19 cellular contexts compared by ENCODE assay signal in the genomic region with DNA sequence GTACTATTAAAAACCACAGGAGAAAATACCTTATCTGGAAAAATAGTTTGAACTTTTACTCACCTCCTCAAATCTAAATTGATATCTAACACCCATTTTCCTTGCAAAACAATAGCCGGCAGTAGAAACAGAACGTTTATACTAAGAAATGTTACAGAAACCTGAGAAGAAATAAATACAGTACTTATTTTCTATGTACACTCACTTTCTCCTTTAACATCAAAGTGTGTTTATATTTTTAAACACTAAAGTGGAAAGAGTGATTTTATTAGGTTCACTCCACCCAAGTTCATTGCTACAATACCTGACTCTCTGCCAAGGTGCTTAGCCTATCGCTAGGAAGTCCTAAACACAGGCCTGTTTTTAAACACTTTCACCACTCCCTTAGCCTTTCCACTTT.
A peak's percentile ranks its signal among the peaks of the same experiment; 100 is the strongest.
DNase-seq lines count a peak whose midpoint lies in the region; ATAC-seq, FAIRE-seq and TF ChIP-seq lines count a peak whose summit lies in the region.
"Had no signal": no experiment of that assay in that cellular context is flagged by ENCODE, and none has a peak within 500 bp of the region (broad histone marks: within the 10 kb centered on the region; RNA-seq: fewer than 3 reads in every experiment).

No MANE protein-coding gene starts in this region.

- peaks cover 18 to 34% of the 10 kb centered on the region in 2 donors for H3K27me3 Mint-ChIP-seq in T-cell

- H3K4me1 ChIP-seq in colonic mucosa (no peaks in the 10 kb centered on the region), small intestine (ENCODE audit: control insufficient read depth in 2 of 2, insufficient read depth in 1 of 2, low read depth in 1 of 2, low read length in 1 of 2) (peaks cover 0 to 3% of the 10 kb centered on the region in 2 donors)

- H3K9me3 ChIP-seq in colonic mucosa (no peaks in the 10 kb centered on the region), small intestine (ENCODE audit: control insufficient read depth, low read depth) (no peaks in the 10 kb centered on the region)

- H3K36me3 Mint-ChIP-seq in T-cell: no peaks in the 10 kb centered on the region
- H3K36me3 Mint-ChIP-seq: CD4-positive, alpha-beta memory T cell had no signal

- CTCF ChIA-PET in T-cell (lab: Charles Lee) (no interaction called here), HEK293T (lab: Yijun Ruan, JAX) (interaction anchor here (1.4 kb wide), 1 partner anchor 16 kb away, joined by 5 read pairs; no protein-coding TSS in a partner anchor)

- H3K4me3 ChIP-seq in colonic mucosa (no peak overlapping the region), small intestine (ENCODE audit: low read depth in 1 of 2, low read length in 2 of 2) (no peak overlapping the region)
- H3K4me3 ChIP-seq: SK-N-MC had no signal

- no peak overlapping the region for H3K9ac ChIP-seq in colonic mucosa (ENCODE audit: low read depth in 2 of 2, low read length in 2 of 2)

- no peak overlapping the region for H3K27ac Mint-ChIP-seq in T-cell
- H3K27ac Mint-ChIP-seq: B cell; CD4-positive, alpha-beta memory T cell; HFFc6 had no signal

- H3K27ac ChIP-seq in colonic mucosa (no peak overlapping the region), small intestine (ENCODE audit: low read depth in 1 of 2, low read length in 1 of 2) (no peak overlapping the region)
- H3K27ac ChIP-seq: SK-N-MC had no signal

- H3K27me3 ChIP-seq in colonic mucosa (no peaks in the 10 kb centered on the region), small intestine (ENCODE audit: control insufficient read depth in 2 of 2, insufficient read depth in 2 of 2, low read length in 2 of 2) (no peaks in the 10 kb centered on the region)

- H3K9me3 Mint-ChIP-seq in T-cell: peaks cover 9 to 16% (median 11%) of the 10 kb centered on the region in 3 donors

- H3K4me3 Mint-ChIP-seq in T-cell: no peak overlapping the region
- H3K4me3 Mint-ChIP-seq: B cell; CD4-positive, alpha-beta memory T cell; HFFc6 had no signal

- 17 to 55% (median 36%) methylated on average over 3 of the region's 3 CpGs for WGBS in small intestine, 3 donors

- peak; percentile 36 for DNase-seq in LoVo (ENCODE audit: low spot score)
- DNase-seq in colonic mucosa: peak; percentile 53
- DNase-seq in iris pigment epithelial cell (ENCODE audit: low read depth): peak; percentile 45
- peak; percentile 31 for DNase-seq in small intestine
- no peak for DNase-seq in T-cell
- DNase-seq in NCI-H2196 (lab: John Stamatoyannopoulos, UW; ENCODE audit: unreplicated experiment): no peak
- no peak for DNase-seq in HEK293T (ENCODE audit: extremely low spot score)
- no peak for DNase-seq in MV-4-11 (lab: John Stamatoyannopoulos, UW)
- DNase-seq: CD4-positive, alpha-beta memory T cell; DMS79; GOT3; HFFc6; KG1; MM.1S; NCI-H187 treated with DMSO at 0.1 percent for 48 hours; NCI-H2171; NCI-H748 treated with DMSO at 0.1 percent for 48 hours had no signal

- peak; percentile 10 for FAIRE-seq in small intestine (lab: Jason Lieb, UNC)

- POLR2A ChIA-PET in T-cell (lab: Charles Lee): no interaction called here
- POLR2A ChIA-PET in HEK293T (lab: Yijun Ruan, JAX): no interaction called here

- intact Hi-C loops in colonic mucosa (cut with DNase I): no loop called here

- H3K36me3 ChIP-seq in colonic mucosa (no peaks in the 10 kb centered on the region), small intestine (ENCODE audit: control insufficient read depth in 2 of 2, insufficient read depth in 2 of 2, low read length in 2 of 2) (no peaks in the 10 kb centered on the region)

- no peaks in the 10 kb centered on the region for H3K4me1 Mint-ChIP-seq in T-cell
- H3K4me1 Mint-ChIP-seq: B cell; CD4-positive, alpha-beta memory T cell had no signal

- TF ChIP-seq CTCF in colonic mucosa (IDR thresholded peaks at IDR 0.05): no peak

- no peak for ATAC-seq in T-cell (replicated peaks in 1 of 4)

TF ChIP-seq in HEK293T, 16 proteins besides CTCF, POLR2A, EP300 and RAD21:
- no peak for TF ChIP-seq FOXK2 (IDR thresholded peaks at IDR 0.05)
- TF ChIP-seq HDGF (IDR thresholded peaks at IDR 0.05; ENCODE audit: borderline replicate concordance): no peak

Comparison
In these comparisons a context has a peak if more than half of its experiments do, and no peak if none do; other contexts are left out.
1. DNase-seq: peak in LoVo (single experiment), colonic mucosa (single experiment), iris pigment epithelial cell (single experiment) and small intestine (single experiment); none in T-cell (0 of 34), NCI-H2196 (single experiment), HEK293T (single experiment) and MV-4-11 (single experiment).